ENCODE assay signal across 15 cellular contexts in the genomic region with DNA sequence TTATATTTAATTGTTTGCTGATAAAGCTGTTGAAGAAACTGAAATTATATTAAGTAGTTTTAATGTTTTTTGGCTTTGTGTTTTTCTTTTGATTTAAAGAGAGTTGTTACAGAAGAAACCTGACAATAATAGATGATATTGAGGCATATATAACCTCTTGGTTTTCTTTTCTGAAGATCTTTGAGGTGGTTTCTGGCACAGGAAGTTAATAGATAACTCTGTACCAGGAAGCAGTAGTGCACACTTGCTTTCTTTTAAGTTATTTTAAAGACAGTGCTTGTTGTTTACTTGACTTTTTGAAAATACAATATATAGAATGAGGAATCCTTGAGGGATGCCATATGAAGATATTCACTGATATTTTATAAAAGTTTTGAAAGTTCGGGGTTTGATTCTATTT.
A peak's percentile ranks its signal among the peaks of the same experiment; 100 is the strongest.
DNase-seq lines count a peak whose midpoint lies in the region; ATAC-seq lines count a peak whose summit lies in the region.
"Had no signal": no experiment of that assay in that cellular context is flagged by ENCODE, and none has a peak within 500 bp of the region (broad histone marks: within the 10 kb centered on the region; RNA-seq: fewer than 3 reads in every experiment).

No MANE protein-coding gene starts in this region.

- H3K23ac ChIP-seq in mesendoderm (ENCODE audit: low read length): no peak overlapping the region

- ATAC-seq in GM18511 (IDR thresholded peaks at IDR 0.05; ENCODE audit: unreplicated experiment): peak; percentile 100
- ATAC-seq in GM19395 (IDR thresholded peaks at IDR 0.05; ENCODE audit: unreplicated experiment): peak; percentile 90
- ATAC-seq in HG03354 (IDR thresholded peaks at IDR 0.05; ENCODE audit: poor library complexity, severe bottlenecking, unreplicated experiment): peak; percentile 61

- H2BK15ac ChIP-seq in mesendoderm (replicated peaks; ENCODE audit: low read depth): no peak overlapping the region

- 100% methylated on average over 1 of the region's 1 CpG for WGBS in mesendoderm (ENCODE audit: extremely low coverage, insufficient coverage, low lambda C conversion rate)

- no peak overlapping the region for H4K8ac ChIP-seq in mesendoderm (ENCODE audit: low read depth, low read length)

- no peak overlapping the region for H3K4me3 ChIP-seq in mesendoderm (ENCODE audit: low read length)
- H3K4me3 ChIP-seq: PC-9, skin epidermis, thoracic aorta had no signal

- no peak overlapping the region for H3K27ac ChIP-seq in mesendoderm (ENCODE audit: low read depth, low read length)
- H3K27ac ChIP-seq: PC-9, skin epidermis, thoracic aorta had no signal

- no peak overlapping the region for H3K9ac ChIP-seq in mesendoderm (ENCODE audit: low read length)

- H2BK5ac ChIP-seq in mesendoderm (ENCODE audit: low read length): no peak overlapping the region

- H3K56ac ChIP-seq in mesendoderm (ENCODE audit: low read length): no peak overlapping the region

- no peak overlapping the region for H2BK120ac ChIP-seq in mesendoderm (ENCODE audit: low read depth, low read length)

- no peaks in the 10 kb centered on the region for H3K27me3 ChIP-seq in mesendoderm (ENCODE audit: insufficient read depth, low read length, poor library complexity)

- no peak overlapping the region for H3K4me2 ChIP-seq in mesendoderm (ENCODE audit: low read length)
- H3K4me2 ChIP-seq: PC-9 had no signal

- no peaks in the 10 kb centered on the region for H3K79me2 ChIP-seq in mesendoderm (ENCODE audit: control insufficient read depth, insufficient read depth, low read length)

- H3K36me3 ChIP-seq in mesendoderm (ENCODE audit: control insufficient read depth, insufficient read depth, low read length): no peaks in the 10 kb centered on the region
- H3K36me3 ChIP-seq: thoracic aorta had no signal

- H3K79me1 ChIP-seq in mesendoderm (ENCODE audit: low read length): no peaks in the 10 kb centered on the region

- no peak overlapping the region for H2AK5ac ChIP-seq in mesendoderm (ENCODE audit: low read length)

- no peak overlapping the region for H3K18ac ChIP-seq in mesendoderm (ENCODE audit: low read length)

- no peak overlapping the region for H3K4ac ChIP-seq in mesendoderm (ENCODE audit: low read depth, low read length)

- H4K5ac ChIP-seq in mesendoderm (ENCODE audit: low read length): no peak overlapping the region

- peak; percentile 15 for DNase-seq in central memory CD4-positive, alpha-beta T cell
- DNase-seq in dermis blood vessel endothelial cell (no peak), mesendoderm (no peak)
- DNase-seq in activated CD8-positive, alpha-beta memory T cell treated with anti-CD3 and anti-CD28 coated beads, Interleukin-2, amount 50 U/mL, for 48 hours: no peak
- DNase-seq: activated CD4-positive, alpha-beta T cell treated with anti-CD3 and anti-CD28 coated beads, Interleukin-2, amount 50 U/mL, for 48 hours; Caco-2; HFFc6; mammary epithelial cell; NCI-H446; PC-9 had no signal

- H3K4me1 ChIP-seq in mesendoderm (ENCODE audit: control insufficient read depth, low read depth, low read length): no peaks in the 10 kb centered on the region
- H3K4me1 ChIP-seq: Caco-2 had no signal
